18 cellular contexts compared by ENCODE assay signal in the genomic region with DNA sequence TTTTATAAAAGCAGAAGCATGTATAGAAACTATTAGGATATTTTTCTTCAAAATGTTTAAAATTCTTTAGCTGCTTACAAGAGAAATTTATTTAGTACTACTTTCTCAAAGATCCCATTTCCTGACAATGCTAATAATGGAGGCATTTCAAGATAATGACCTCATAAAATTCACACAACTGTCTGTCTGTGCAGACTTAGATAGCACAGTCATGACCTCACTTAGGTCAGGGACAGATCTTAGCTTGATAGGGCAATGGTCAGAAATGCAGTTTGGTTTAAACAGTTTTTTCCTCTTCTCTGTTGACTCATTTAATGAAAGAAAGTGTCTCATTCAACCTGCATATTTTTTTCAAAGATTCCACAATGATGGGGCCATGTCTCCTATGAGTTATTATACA.
A peak's percentile ranks its signal among the peaks of the same experiment; 100 is the strongest.
DNase-seq lines count a peak whose midpoint lies in the region; ATAC-seq and TF ChIP-seq lines count a peak whose summit lies in the region.
"Had no signal": no experiment of that assay in that cellular context is flagged by ENCODE, and none has a peak within 500 bp of the region (broad histone marks: within the 10 kb centered on the region; RNA-seq: fewer than 3 reads in every experiment).

No MANE protein-coding gene starts in this region.

- no peak overlapping the region for H3K4me2 ChIP-seq in IMR-90 (ENCODE audit: low read depth, low read length)

- intact Hi-C loops in IMR-90 (cut with micrococcal nuclease), result loop anchor here (2.0 kb wide), 1 partner anchor 120 kb away; no protein-coding TSS in a partner anchor

- no peak overlapping the region; the same call in 1 of the 2 replicates for H3K14ac ChIP-seq in IMR-90 (replicated peaks; ENCODE audit: low read depth, low read length)

- TF ChIP-seq CTCF in AG04449 (IDR thresholded peaks at IDR 0.05; ENCODE audit: insufficient read depth, low read length, missing control alignments) (no peak), IMR-90 (conservative IDR thresholded peaks at IDR 0.05; ENCODE audit: low read depth, low read length) (no peak), brain microvascular endothelial cell (IDR thresholded peaks at IDR 0.05; ENCODE audit: low read depth, low read length, missing control alignments) (no peak)

- H3K27me3 ChIP-seq in IMR-90 (ENCODE audit: control insufficient read depth, insufficient read depth, low read length) (no peaks in the 10 kb centered on the region), brain microvascular endothelial cell (replicated peaks) (no peaks in the 10 kb centered on the region)

- no peaks in the 10 kb centered on the region for H3K9me3 ChIP-seq in IMR-90 (ENCODE audit: control insufficient read depth, insufficient read depth, low read length)

- no peak overlapping the region for H4K5ac ChIP-seq in IMR-90 (ENCODE audit: low read depth, low read length)

- no peak for TF ChIP-seq POLR2A in IMR-90 (IDR thresholded peaks at IDR 0.05; ENCODE audit: low read depth, low read length)

- DNase-seq in AG04449 (ENCODE audit: low read depth, low spot score) (peak; percentile 55), IMR-90 (peak; percentile 62), brain microvascular endothelial cell (peak; percentile 22), kidney glomerular epithelial cell (lab: John Stamatoyannopoulos, UW) (peak; percentile 30), 8988T (no peak), RKO (ENCODE audit: low spot score) (no peak), NCI-H128 (lab: John Stamatoyannopoulos, UW; ENCODE audit: unreplicated experiment) (no peak)
- DNase-seq in activated CD4-positive, alpha-beta T cell treated with anti-CD3 and anti-CD28 coated beads, Interleukin-2, amount 50 U/mL, for 4 hours, result no peak
- DNase-seq: activated CD4-positive, alpha-beta T cell treated with anti-CD3 and anti-CD28 coated beads for 1 hour; activated CD8-positive, alpha-beta memory T cell treated with anti-CD3 and anti-CD28 coated beads, Interleukin-2, amount 10 ng/mL, durations not matched to agents 7 days and 5 days; effector CD8-positive, alpha-beta T cell; hippocampal formation; KBM-7; NCI-H1092; NCI-H2081 treated with DMSO at 0.1 percent for 48 hours; NCI-H526; stimulated activated CD4-positive, alpha-beta T cell treated with anti-CD3 and anti-CD28 coated beads, Interleukin-15, amount 100 ng/mL, for 24 hours had no signal

- no peak overlapping the region for H3K23ac ChIP-seq in IMR-90 (ENCODE audit: low read depth, low read length)

- H3K27ac ChIP-seq in IMR-90 (ENCODE audit: insufficient read depth, low read length) (no peak overlapping the region), brain microvascular endothelial cell (peak overlapping the region; percentile 41)

- no peak for TF ChIP-seq RAD21 in IMR-90 (IDR thresholded peaks at IDR 0.05; ENCODE audit: low read length)

- no peaks in the 10 kb centered on the region for H3K79me1 ChIP-seq in IMR-90 (ENCODE audit: low read depth in 1 of 2, low read length in 2 of 2)

- no peaks in the 10 kb centered on the region for H4K20me1 ChIP-seq in IMR-90 (ENCODE audit: insufficient read depth, low read length)

- H2BK15ac ChIP-seq in IMR-90 (ENCODE audit: low read depth, low read length), result no peak overlapping the region; the same call in 2 of the 3 replicates

- no peak overlapping the region for H2AFZ ChIP-seq in IMR-90 (replicated peaks; ENCODE audit: low read length, poor library complexity)

- H3K9me1 ChIP-seq in IMR-90 (ENCODE audit: insufficient read depth, low read length), result peaks cover 8% of the 10 kb centered on the region; the same call in 1 of the 2 replicates

- no TSS peak for BruUV-seq in IMR-90 (replicated peaks; lab: Mats Ljungman, UMichigan)

- H2BK120ac ChIP-seq in IMR-90 (ENCODE audit: low read depth, low read length), result peak overlapping the region; percentile 92; the same call in 1 of the 2 replicates

- no peak overlapping the region for H2BK20ac ChIP-seq in IMR-90 (ENCODE audit: low read depth, low read length)

- no peak overlapping the region for H3K9ac ChIP-seq in IMR-90 (ENCODE audit: low read depth, low read length)

- ATAC-seq in IMR-90 (ENCODE audit: low read depth), result peak; percentile 61
- ATAC-seq: activated CD8-positive, alpha-beta memory T cell treated with anti-CD3 and anti-CD28 coated beads, Interleukin-2, amount 10 ng/mL, durations not matched to agents 7 days and 5 days; stimulated activated effector memory CD8-positive, alpha-beta T cell treated with anti-CD3 and anti-CD28 coated beads, Interleukin-12 subunit alpha, Interleukin-12 subunit beta, amount 100 ng/mL, for 72 hours had no signal

- H2AK5ac ChIP-seq in IMR-90 (ENCODE audit: low read depth, low read length), result no peak overlapping the region

- peak overlapping the region; percentile 88 for H2BK5ac ChIP-seq in IMR-90 (ENCODE audit: low read depth, low read length, poor library complexity, severe bottlenecking)

- CTCF ChIA-PET in AG04449 (lab: Yijun Ruan, JAX) (interaction anchor here (0.6 kb wide), 1 partner anchor 728 kb away, joined by 3 read pairs; no protein-coding TSS in a partner anchor), IMR-90 (lab: Yijun Ruan, JAX) (no interaction called here)

- POLR2A ChIA-PET in AG04449 (lab: Yijun Ruan, JAX) (no interaction called here), IMR-90 (lab: Charles Lee; ENCODE audit: unreplicated experiment) (no interaction called here)

- H3K4me1 ChIP-seq in IMR-90 (ENCODE audit: control insufficient read depth, insufficient read depth, low read length), result peaks cover 8% of the 10 kb centered on the region

- H3K56ac ChIP-seq in IMR-90 (ENCODE audit: extremely low read depth, insufficient read depth, low read length), result no peak overlapping the region

- no peak overlapping the region for H4K91ac ChIP-seq in IMR-90 (ENCODE audit: insufficient read depth, low read depth, low read length)

- H3K36me3 ChIP-seq in IMR-90 (ENCODE audit: control insufficient read depth, insufficient read depth, low read length), result no peaks in the 10 kb centered on the region
- H3K36me3 ChIP-seq in brain microvascular endothelial cell (replicated peaks), result no peaks in the 10 kb centered on the region

- peak overlapping the region; percentile 94; the same call in 1 of the 2 replicates for H3K4ac ChIP-seq in IMR-90 (ENCODE audit: low read depth, low read length)

- H2AK9ac ChIP-seq in IMR-90 (replicated peaks; ENCODE audit: low read depth, low read length, poor library complexity), result no peak overlapping the region

- in situ Hi-C loops in IMR-90 (cut with MboI; ENCODE audit: low sequenced_read_pairs), result no loop called here
- in situ Hi-C loops in brain microvascular endothelial cell (cut with HindIII; ENCODE audit: low pct_ligation_motif_present, low sequenced_read_pairs), result no loop called here

- H4K8ac ChIP-seq in IMR-90 (ENCODE audit: low read depth in 2 of 2, low read length in 2 of 2), result peak overlapping the region in 1 of 2 experiments; percentile 12; a peak in 3 of 4 replicates

- dilution Hi-C loops in IMR-90 (cut with HindIII; ENCODE audit: low sequenced_read_pairs, unreplicated experiment), result no loop called here

- H3K18ac ChIP-seq in IMR-90 (ENCODE audit: low read depth, low read length), result no peak overlapping the region

- H3K4me3 ChIP-seq in AG04449 (ENCODE audit: low read depth, low read length) (no peak overlapping the region), IMR-90 (ENCODE audit: insufficient read depth, low read depth, low read length) (no peak overlapping the region), brain microvascular endothelial cell (ENCODE audit: low read depth, low read length) (no peak overlapping the region)

TF ChIP-seq in IMR-90, 13 proteins besides CTCF, POLR2A, EP300 and RAD21:
- TF ChIP-seq FOS (IDR thresholded peaks at IDR 0.05; ENCODE audit: low read depth, low read length), result no peak
- TF ChIP-seq, protein P1, sequence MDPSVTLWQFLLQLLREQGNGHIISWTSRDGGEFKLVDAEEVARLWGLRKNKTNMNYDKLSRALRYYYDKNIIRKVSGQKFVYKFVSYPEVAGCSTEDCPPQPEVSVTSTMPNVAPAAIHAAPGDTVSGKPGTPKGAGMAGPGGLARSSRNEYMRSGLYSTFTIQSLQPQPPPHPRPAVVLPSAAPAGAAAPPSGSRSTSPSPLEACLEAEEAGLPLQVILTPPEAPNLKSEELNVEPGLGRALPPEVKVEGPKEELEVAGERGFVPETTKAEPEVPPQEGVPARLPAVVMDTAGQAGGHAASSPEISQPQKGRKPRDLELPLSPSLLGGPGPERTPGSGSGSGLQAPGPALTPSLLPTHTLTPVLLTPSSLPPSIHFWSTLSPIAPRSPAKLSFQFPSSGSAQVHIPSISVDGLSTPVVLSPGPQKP (IDR thresholded peaks at IDR 0.05; ENCODE audit: borderline replicate concordance, low read depth, low read length), result no peak
- no peak for TF ChIP-seq BHLHE40 (IDR thresholded peaks at IDR 0.05; ENCODE audit: low read depth, low read length)
- no peak for TF ChIP-seq SMC3 (IDR thresholded peaks at IDR 0.05; ENCODE audit: low read depth, low read length)
- no peak for TF ChIP-seq CEBPB (IDR thresholded peaks at IDR 0.05; ENCODE audit: low read depth, low read length)
- TF ChIP-seq RFX5 (IDR thresholded peaks at IDR 0.05; ENCODE audit: low read depth, low read length), result no peak
- TF ChIP-seq MAFK (IDR thresholded peaks at IDR 0.05; ENCODE audit: low read depth, low read length), result no peak
- TF ChIP-seq NFE2L2 (IDR thresholded peaks at IDR 0.05; ENCODE audit: low read depth, low read length), result no peak
- TF ChIP-seq CHD1 (IDR thresholded peaks at IDR 0.05; ENCODE audit: low read depth, low read length), result no peak
- TF ChIP-seq, protein P2, sequence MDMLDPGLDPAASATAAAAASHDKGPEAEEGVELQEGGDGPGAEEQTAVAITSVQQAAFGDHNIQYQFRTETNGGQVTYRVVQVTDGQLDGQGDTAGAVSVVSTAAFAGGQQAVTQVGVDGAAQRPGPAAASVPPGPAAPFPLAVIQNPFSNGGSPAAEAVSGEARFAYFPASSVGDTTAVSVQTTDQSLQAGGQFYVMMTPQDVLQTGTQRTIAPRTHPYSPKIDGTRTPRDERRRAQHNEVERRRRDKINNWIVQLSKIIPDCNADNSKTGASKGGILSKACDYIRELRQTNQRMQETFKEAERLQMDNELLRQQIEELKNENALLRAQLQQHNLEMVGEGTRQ (IDR thresholded peaks at IDR 0.05; ENCODE audit: low read depth, low read length), result no peak
- TF ChIP-seq MAZ (IDR thresholded peaks at IDR 0.05; ENCODE audit: borderline replicate concordance, low read depth, low read length), result no peak
- TF ChIP-seq MXI1 (IDR thresholded peaks at IDR 0.05; ENCODE audit: borderline replicate concordance, low read depth, low read length), result no peak
- TF ChIP-seq RCOR1 (IDR thresholded peaks at IDR 0.05; ENCODE audit: insufficient replicate concordance, low read length), result no peak

Comparison
In these comparisons a context has a peak if more than half of its experiments do, and no peak if none do; other contexts are left out.
1. DNase-seq: peak in AG04449 (single experiment), IMR-90 (single experiment), brain microvascular endothelial cell (single experiment) and kidney glomerular epithelial cell (single experiment); none in 8988T (single experiment), activated CD4-positive, alpha-beta T cell treated with anti-CD3 and anti-CD28 coated beads, Interleukin-2, amount 50 U/mL, for 4 hours (0 of 2), RKO (single experiment) and NCI-H128 (single experiment).